8 cellular contexts compared by ENCODE assay signal in the genomic region with DNA sequence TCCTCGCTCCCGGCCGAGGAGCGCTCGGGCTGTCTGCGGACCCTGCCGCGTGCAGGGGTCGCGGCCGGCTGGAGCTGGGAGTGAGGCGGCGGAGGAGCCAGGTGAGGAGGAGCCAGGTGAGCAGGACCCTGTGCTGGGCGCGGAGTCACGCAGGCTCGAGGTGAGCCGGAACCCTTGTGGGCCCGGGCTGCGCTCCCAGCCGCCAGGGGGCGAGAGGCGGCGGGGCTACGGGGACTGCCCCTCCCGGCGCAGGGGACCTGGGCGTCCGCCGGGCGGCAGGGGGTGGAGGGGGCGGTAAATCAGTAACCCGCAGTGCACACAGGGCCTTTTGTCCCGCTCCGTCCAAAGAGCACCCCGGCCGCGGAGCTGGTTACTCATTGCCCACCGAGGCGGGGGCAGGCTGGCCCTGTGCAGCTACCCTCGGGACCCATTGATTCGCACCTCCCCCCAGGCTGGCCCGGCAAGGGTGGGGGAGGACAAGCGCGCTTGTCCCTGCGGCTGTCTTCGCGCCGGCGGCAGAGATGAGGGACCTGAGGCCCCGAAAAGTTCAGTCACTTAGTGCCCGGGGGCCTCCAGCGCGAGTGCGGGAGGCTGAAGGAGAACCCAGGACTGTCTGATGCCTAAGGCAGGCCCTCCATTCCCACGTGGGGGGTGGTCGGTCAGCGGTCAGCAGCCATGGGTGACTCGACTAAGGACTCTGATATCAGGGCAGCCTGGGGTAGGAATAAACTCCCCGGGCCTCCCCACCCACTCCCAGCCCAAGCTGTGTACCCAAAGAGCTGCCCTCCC. TPM values are rescaled to one million over a fixed set of nuclear protein-coding genes. Genes with fewer than 3 reads are reported as not detected.
DNase-seq lines count a peak whose midpoint lies in the region; ATAC-seq, FAIRE-seq and TF ChIP-seq lines count a peak whose summit lies in the region.

No MANE protein-coding gene starts in this region.

- no peaks in the 10 kb centered on the region for H4K20me1 ChIP-seq in SU-DHL-6 (ENCODE audit: low read depth, low read length)

- peak overlapping the region; percentile 42 for H3K9ac ChIP-seq in SU-DHL-6 (ENCODE audit: low read length)
- peak overlapping the region in 1 of 2 donors; percentile 58 for H3K9ac ChIP-seq in kidney (ENCODE audit: low read length in 2 of 2)

- no peaks in the 10 kb centered on the region for H3K79me2 ChIP-seq in SU-DHL-6 (ENCODE audit: insufficient read depth, low read length)

- H3K4me1 ChIP-seq in ascending aorta (peaks cover 4 to 7% of the 10 kb centered on the region in 2 donors), kidney (ENCODE audit: control insufficient read depth in 1 of 2, insufficient read depth in 1 of 2, low read depth in 1 of 2, low read length in 2 of 2) (peaks cover 11 to 19% of the 10 kb centered on the region in 2 donors)

- H3F3A ChIP-seq in SU-DHL-6 (ENCODE audit: insufficient read depth), result peaks cover 13% of the 10 kb centered on the region

- no peaks in the 10 kb centered on the region for H3K27me3 ChIP-seq in SU-DHL-6 (ENCODE audit: low read length)
- H3K27me3 ChIP-seq in ascending aorta, result peaks cover 16% of the 10 kb centered on the region

- intact Hi-C loops in ascending aorta (cut with DNase I) (no loop called here), kidney (cut with DNase I) (no loop called here)

- H3K9me3 ChIP-seq in SU-DHL-6 (ENCODE audit: insufficient read depth, low read length), result no peaks in the 10 kb centered on the region
- H3K9me3 ChIP-seq in ascending aorta, result no peaks in the 10 kb centered on the region
- no peaks in the 10 kb centered on the region for H3K9me3 ChIP-seq in kidney (ENCODE audit: control insufficient read depth in 1 of 2, low read length in 2 of 2)

- TF ChIP-seq CTCF in SU-DHL-6 (IDR thresholded peaks at IDR 0.05; ENCODE audit: insufficient read depth, low read length, poor library complexity, severe bottlenecking) (peak; percentile 81), ascending aorta (IDR thresholded peaks at IDR 0.05) (peak in 2 of 3 experiments; percentile 26 to 50), kidney (IDR thresholded peaks at IDR 0.05; ENCODE audit: borderline replicate concordance, extremely low read depth, insufficient read depth) (peak; percentile 49)

- H3K9me2 ChIP-seq in SU-DHL-6 (replicated peaks; ENCODE audit: insufficient read depth, low read length), result no peaks in the 10 kb centered on the region

- H3K4me3 ChIP-seq in SU-DHL-6 (ENCODE audit: insufficient read depth, low read length, poor library complexity, severe bottlenecking) (peak overlapping the region; percentile 48), ascending aorta (peak overlapping the region; percentile 53 to 59), kidney (ENCODE audit: low read length in 2 of 2) (peak overlapping the region; percentile 73 to 78)

- H2AFZ ChIP-seq in SU-DHL-6 (ENCODE audit: low read depth, low read length, severe bottlenecking), result peak overlapping the region; percentile 85

- H3K36me3 ChIP-seq in SU-DHL-6 (ENCODE audit: low read length), result no peaks in the 10 kb centered on the region
- no peaks in the 10 kb centered on the region for H3K36me3 ChIP-seq in ascending aorta
- H3K36me3 ChIP-seq in kidney (ENCODE audit: control insufficient read depth in 1 of 2, insufficient read depth in 2 of 2, low read length in 2 of 2), result peaks cover 0 to 3% of the 10 kb centered on the region in 2 donors

- peak overlapping the region; percentile 66 for H3K4me2 ChIP-seq in SU-DHL-6 (ENCODE audit: low read depth, low read length, poor library complexity, severe bottlenecking)

- ATAC-seq in GM19043 (IDR thresholded peaks at IDR 0.05; ENCODE audit: low read depth, unreplicated experiment) (peak; percentile 68), HG03442 (IDR thresholded peaks at IDR 0.05; ENCODE audit: unreplicated experiment) (peak; percentile 54)

- DNase-seq in AML-193 (lab: John Stamatoyannopoulos, UW), result peak; percentile 17 to 21
- DNase-seq in ascending aorta (ENCODE audit: low spot score in 2 of 2), result no peak
- peak; percentile 95 for DNase-seq in kidney
- DNase-seq in stimulated activated CD4-positive, alpha-beta T cell treated with anti-CD3 and anti-CD28 coated beads, Interleukin-2, amount 100 ng/mL, for 48 hours, result peak; percentile 28 to 56
- no peak for DNase-seq in hippocampal formation (lab: John Stamatoyannopoulos, UW)

- FAIRE-seq in kidney (lab: Jason Lieb, UNC), result no peak

- no peak overlapping the region for H3K27ac ChIP-seq in SU-DHL-6 (ENCODE audit: low read depth, low read length)
- no peak overlapping the region for H3K27ac ChIP-seq in ascending aorta
- peak overlapping the region; percentile 71 to 76 for H3K27ac ChIP-seq in kidney (ENCODE audit: low read depth in 2 of 2, low read length in 2 of 2)

RNA-seq across cellular contexts. Expression of a gene that starts 0.4 kb away (rescaled TPM):
- total RNA-seq in ascending aorta (0.85 TPM), kidney (72.6 TPM)
- polyA plus RNA-seq in kidney (ENCODE audit: insufficient read depth, low read depth, low replicate concordance), result 50.2 TPM

RNA-seq across cellular contexts. Expression of a gene that starts 46.5 kb away (rescaled TPM):
- total RNA-seq in ascending aorta, result 22.7 TPM
- 99.1 TPM for total RNA-seq in kidney
- polyA plus RNA-seq in kidney (ENCODE audit: insufficient read depth, low read depth, low replicate concordance), result 6.0 TPM

Comparison
In these comparisons a context has a peak if more than half of its experiments do, and no peak if none do; other contexts are left out.
1. DNase-seq: peak in AML-193 (2 of 2), kidney (single experiment) and stimulated activated CD4-positive, alpha-beta T cell treated with anti-CD3 and anti-CD28 coated beads, Interleukin-2, amount 100 ng/mL, for 48 hours (2 of 2); none in ascending aorta (0 of 2) and hippocampal formation (0 of 2).
2. H3K27ac ChIP-seq: peak in kidney (2 of 2); none in SU-DHL-6 (single experiment) and ascending aorta (0 of 2).
3. RNA of a gene that starts 0.4 kb away (total RNA-seq): 72.6 TPM in kidney (single experiment); 0.85 TPM in ascending aorta (single experiment); every median in the first group is over 10 times any median in the second.
4. Peak in every context shown above with its lines, with median percentiles within 50 percentile points of each other: H3K4me3 ChIP-seq and CTCF ChIP-seq.